Comparison of ENCODE assay signal across 9 cellular contexts in the genomic region with DNA sequence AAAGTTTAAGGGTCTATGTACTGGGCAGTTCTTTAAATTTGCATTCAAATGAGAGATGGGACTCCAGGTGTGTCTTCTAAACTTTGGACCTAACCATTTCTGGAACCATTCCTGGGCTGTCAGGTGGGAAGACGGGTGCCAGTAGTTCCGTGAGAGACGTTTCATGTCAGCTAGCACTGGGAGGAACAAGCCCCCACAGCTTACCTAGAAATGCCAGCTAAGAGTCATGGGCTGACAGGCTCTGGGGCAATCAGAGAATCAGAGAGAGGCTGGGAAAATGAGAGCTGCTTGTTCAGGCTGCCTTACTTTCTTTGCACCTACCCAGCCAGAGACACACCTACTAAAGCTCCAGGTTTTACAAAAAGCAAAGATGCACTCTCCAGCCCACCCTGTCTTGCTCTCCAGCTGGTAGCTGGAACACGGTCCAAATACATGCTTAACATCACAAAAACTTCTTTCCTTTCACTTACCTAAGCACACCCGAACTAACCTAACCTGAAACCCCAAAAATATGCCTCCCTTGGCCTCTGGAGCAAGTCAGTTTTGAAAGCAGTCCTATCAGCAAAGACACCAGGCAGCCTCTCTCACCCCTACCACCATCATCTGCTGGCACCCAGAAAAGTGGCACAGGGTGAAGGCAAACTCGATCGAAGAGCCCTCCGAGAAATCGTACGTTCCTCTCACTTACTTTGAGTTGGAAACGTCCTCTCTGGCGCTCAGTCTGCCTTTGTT. TPM values are rescaled to one million over a fixed set of nuclear protein-coding genes. Genes with fewer than 3 reads are reported as not detected.
A peak's percentile ranks its signal among the peaks of the same experiment; 100 is the strongest.
DNase-seq lines count a peak whose midpoint lies in the region; ATAC-seq and TF ChIP-seq lines count a peak whose summit lies in the region.
"Had no signal": no experiment of that assay in that cellular context is flagged by ENCODE, and none has a peak within 500 bp of the region (broad histone marks: within the 10 kb centered on the region; RNA-seq: fewer than 3 reads in every experiment).

No MANE protein-coding gene starts in this region.

- ATAC-seq in IMR-90 (ENCODE audit: low read depth): peak; percentile 42
- no peak for ATAC-seq in activated T-cell treated with anti-CD3 and anti-CD28 coated beads, Interleukin-2, amount 50 U/mL, for 72 hours (replicated peaks in 1 of 2)
- ATAC-seq in GM19035 (IDR thresholded peaks at IDR 0.05; ENCODE audit: unreplicated experiment): no peak

- peaks cover 9% of the 10 kb centered on the region for H3K27me3 Mint-ChIP-seq in activated T-cell treated with anti-CD3 and anti-CD28 coated beads, Interleukin-2, amount 50 U/mL, for 72 hours (ENCODE audit: low read depth)
- H3K27me3 Mint-ChIP-seq in activated CD4-positive, alpha-beta memory T cell treated with anti-CD3 and anti-CD28 coated beads for 36 hours: peaks cover 7% of the 10 kb centered on the region

- no peaks in the 10 kb centered on the region for H3K9me1 ChIP-seq in IMR-90 (ENCODE audit: insufficient read depth, low read length)

- H4K20me1 ChIP-seq in IMR-90 (ENCODE audit: insufficient read depth, low read length): no peaks in the 10 kb centered on the region

- peak overlapping the region; percentile 88 for H2AFZ ChIP-seq in IMR-90 (replicated peaks; ENCODE audit: low read length, poor library complexity)

- no peak overlapping the region for H3K4me3 Mint-ChIP-seq in activated T-cell treated with anti-CD3 and anti-CD28 coated beads, Interleukin-2, amount 50 U/mL, for 72 hours
- H3K4me3 Mint-ChIP-seq in activated CD4-positive, alpha-beta memory T cell treated with anti-CD3 and anti-CD28 coated beads for 36 hours: no peak overlapping the region

- peak overlapping the region; percentile 76 for H3K9ac ChIP-seq in IMR-90 (ENCODE audit: low read depth, low read length)
- H3K9ac ChIP-seq in colonic mucosa (ENCODE audit: low read depth in 2 of 2, low read length in 2 of 2): no peak overlapping the region

- H4K8ac ChIP-seq in IMR-90 (ENCODE audit: low read depth in 2 of 2, low read length in 2 of 2): peak overlapping the region; percentile 17 to 48; a peak in 3 of 4 replicates

- intact Hi-C loops in IMR-90 (cut with micrococcal nuclease) (loop anchor here (5.0 to 10.0 kb wide), 3 partner anchors 249 to 466 kb away; no protein-coding TSS in a partner anchor), colonic mucosa (cut with DNase I) (no loop called here), spleen (cut with DNase I; ENCODE audit: low total_unique reads) (no loop called here)
- intact Hi-C loops in activated CD4-positive, alpha-beta memory T cell treated with anti-CD3 and anti-CD28 coated beads for 36 hours (cut with micrococcal nuclease): no loop called here

- BruUV-seq in IMR-90 (replicated peaks; lab: Mats Ljungman, UMichigan): no TSS peak

- H3K4me3 ChIP-seq in IMR-90 (ENCODE audit: insufficient read depth, low read depth, low read length): peak overlapping the region; percentile 79
- peak overlapping the region; percentile 16 for H3K4me3 ChIP-seq in colonic mucosa
- H3K4me3 ChIP-seq in spleen: peak overlapping the region in 6 of 8 donors; percentile 15 to 56 (median 23)

- H2BK15ac ChIP-seq in IMR-90 (ENCODE audit: low read depth, low read length): peak overlapping the region; percentile 4; the same call in 1 of the 3 replicates

- peak overlapping the region; percentile 85 for H3K56ac ChIP-seq in IMR-90 (ENCODE audit: extremely low read depth, insufficient read depth, low read length)

- peak overlapping the region; percentile 76 for H3K4ac ChIP-seq in IMR-90 (ENCODE audit: low read depth, low read length)

- H3K4me2 ChIP-seq in IMR-90 (ENCODE audit: low read depth, low read length): peak overlapping the region; percentile 93

- H2BK120ac ChIP-seq in IMR-90 (ENCODE audit: low read depth, low read length): peak overlapping the region; percentile 70

- peak overlapping the region; percentile 66; the same call in 1 of the 2 replicates for H2AK5ac ChIP-seq in IMR-90 (ENCODE audit: low read depth, low read length)

- peak overlapping the region; percentile 30 for H2BK5ac ChIP-seq in IMR-90 (ENCODE audit: low read depth, low read length, poor library complexity, severe bottlenecking)

- H3K18ac ChIP-seq in IMR-90 (ENCODE audit: low read depth, low read length): peak overlapping the region; percentile 55

- 0% methylated on average over 1 of the region's 12 CpGs; no CpG with 5 or more reads in 1 of the 2 experiments for WGBS in IMR-90 (ENCODE audit: extremely low coverage in 2 of 2, insufficient read length in 1 of 2), 2 experiments
- WGBS in spleen, 5 donors: 11 to 17% (median 17%) methylated on average over 11 to 12 of the region's 12 CpGs

- H3K14ac ChIP-seq in IMR-90 (replicated peaks; ENCODE audit: low read depth, low read length): peak overlapping the region; percentile 25

- no peak for TF ChIP-seq CTCF in IMR-90 (conservative IDR thresholded peaks at IDR 0.05; ENCODE audit: low read depth, low read length)
- TF ChIP-seq CTCF in colonic mucosa (IDR thresholded peaks at IDR 0.05): no peak
- no peak for TF ChIP-seq CTCF in spleen (IDR thresholded peaks at IDR 0.05 in 8 of 11, conservative IDR thresholded peaks at IDR 0.05 in 3 of 11)

- in situ Hi-C loops in IMR-90 (cut with MboI; ENCODE audit: low sequenced_read_pairs): no loop called here

- POLR2A ChIA-PET in IMR-90 (lab: Charles Lee; ENCODE audit: unreplicated experiment): no interaction called here
- POLR2A ChIA-PET in activated CD4-positive, alpha-beta memory T cell treated with anti-CD3 and anti-CD28 coated beads for 36 hours (lab: Charles Lee): no interaction called here

- no peak for TF ChIP-seq RAD21 in IMR-90 (IDR thresholded peaks at IDR 0.05; ENCODE audit: low read length)

- H3K36me3 ChIP-seq in IMR-90 (ENCODE audit: control insufficient read depth, insufficient read depth, low read length) (0 out of 2 replicates have a peak, but pooled peaks cover 4% of the 10 kb centered on the region), colonic mucosa (no peaks in the 10 kb centered on the region), spleen (no peaks in the 10 kb centered on the region)

- peak overlapping the region; percentile 71 for H3K23ac ChIP-seq in IMR-90 (ENCODE audit: low read depth, low read length)

- peak; percentile 12 for DNase-seq in IMR-90
- DNase-seq in colonic mucosa: no peak
- DNase-seq in spleen: no peak
- DNase-seq in activated T-cell treated with anti-CD3 and anti-CD28 coated beads, Interleukin-2, amount 50 U/mL, for 72 hours: no peak
- no peak for DNase-seq in SW480 (ENCODE audit: low spot score)
- no peak for DNase-seq in activated CD4-positive, alpha-beta memory T cell treated with anti-CD3 and anti-CD28 coated beads for 36 hours

- H3K4me1 Mint-ChIP-seq in activated T-cell treated with anti-CD3 and anti-CD28 coated beads, Interleukin-2, amount 50 U/mL, for 72 hours (ENCODE audit: low read depth): no peaks in the 10 kb centered on the region
- H3K4me1 Mint-ChIP-seq in activated CD4-positive, alpha-beta memory T cell treated with anti-CD3 and anti-CD28 coated beads for 36 hours (ENCODE audit: low read depth): peaks cover 4% of the 10 kb centered on the region

- H3K4me1 ChIP-seq in IMR-90 (ENCODE audit: control insufficient read depth, insufficient read depth, low read length) (no peaks in the 10 kb centered on the region; the same call in 1 of the 2 replicates), colonic mucosa (no peaks in the 10 kb centered on the region), spleen (peaks cover 0 to 3% (median 0%) of the 10 kb centered on the region in 6 donors)

- CTCF ChIA-PET in IMR-90 (lab: Yijun Ruan, JAX): interaction anchor here (1.1 kb wide), 1 partner anchor 33 kb away, joined by 3 read pairs; no protein-coding TSS in a partner anchor
- CTCF ChIA-PET in activated CD4-positive, alpha-beta memory T cell treated with anti-CD3 and anti-CD28 coated beads for 36 hours (lab: Charles Lee): no interaction called here

- H3K9me3 ChIP-seq in IMR-90 (ENCODE audit: control insufficient read depth, insufficient read depth, low read length) (no peaks in the 10 kb centered on the region), colonic mucosa (no peaks in the 10 kb centered on the region), spleen (no peaks in the 10 kb centered on the region)

- H4K91ac ChIP-seq in IMR-90 (ENCODE audit: insufficient read depth, low read depth, low read length): peak overlapping the region; percentile 61

- peaks cover 5 to 30% of the 10 kb centered on the region in 2 experiments for H3K79me1 ChIP-seq in IMR-90 (ENCODE audit: low read depth in 1 of 2, low read length in 2 of 2)

- TF ChIP-seq POLR2A in IMR-90 (IDR thresholded peaks at IDR 0.05; ENCODE audit: low read depth, low read length): no peak
- no peak for TF ChIP-seq POLR2A in spleen (IDR thresholded peaks at IDR 0.05)

- H4K5ac ChIP-seq in IMR-90 (ENCODE audit: low read depth, low read length): 0 out of 2 replicates have a peak overlapping the region, but pooled peaks have one; percentile 0

- peak overlapping the region; percentile 63 for H3K27ac ChIP-seq in IMR-90 (ENCODE audit: insufficient read depth, low read length)
- no peak overlapping the region for H3K27ac ChIP-seq in colonic mucosa
- H3K27ac ChIP-seq in layer of hippocampus (ENCODE audit: low read depth, low read length): peak overlapping the region; percentile 43
- H3K27ac ChIP-seq in spleen: peak overlapping the region in 3 of 8 donors; percentile 12 to 43 (median 31)

- dilution Hi-C loops in IMR-90 (cut with HindIII; ENCODE audit: low sequenced_read_pairs, unreplicated experiment): no loop called here

- no peaks in the 10 kb centered on the region for H3K36me3 Mint-ChIP-seq in activated T-cell treated with anti-CD3 and anti-CD28 coated beads, Interleukin-2, amount 50 U/mL, for 72 hours (ENCODE audit: insufficient read depth in 2 of 2)
- no peaks in the 10 kb centered on the region for H3K36me3 Mint-ChIP-seq in activated CD4-positive, alpha-beta memory T cell treated with anti-CD3 and anti-CD28 coated beads for 36 hours

- no peak overlapping the region for H3K27ac Mint-ChIP-seq in activated T-cell treated with anti-CD3 and anti-CD28 coated beads, Interleukin-2, amount 50 U/mL, for 72 hours
- no peak overlapping the region for H3K27ac Mint-ChIP-seq in activated CD4-positive, alpha-beta memory T cell treated with anti-CD3 and anti-CD28 coated beads for 36 hours

- H3K27me3 ChIP-seq in IMR-90 (ENCODE audit: control insufficient read depth, insufficient read depth, low read length): no peaks in the 10 kb centered on the region
- no peaks in the 10 kb centered on the region for H3K27me3 ChIP-seq in colonic mucosa
- H3K27me3 ChIP-seq in layer of hippocampus (ENCODE audit: control insufficient read depth, insufficient read depth, low read length): no peaks in the 10 kb centered on the region
- peaks cover 0 to 10% (median 0%) of the 10 kb centered on the region in 7 donors for H3K27me3 ChIP-seq in spleen (replicated peaks in 1 of 7)

- H2BK20ac ChIP-seq in IMR-90 (ENCODE audit: low read depth, low read length): peak overlapping the region; percentile 14

- H2AK9ac ChIP-seq in IMR-90 (replicated peaks; ENCODE audit: low read depth, low read length, poor library complexity): peak overlapping the region; percentile 56

- no peaks in the 10 kb centered on the region for H3K9me3 Mint-ChIP-seq in activated T-cell treated with anti-CD3 and anti-CD28 coated beads, Interleukin-2, amount 50 U/mL, for 72 hours
- no peaks in the 10 kb centered on the region for H3K9me3 Mint-ChIP-seq in activated CD4-positive, alpha-beta memory T cell treated with anti-CD3 and anti-CD28 coated beads for 36 hours

RNA-seq across cellular contexts. Expression of a gene that starts 0.6 kb away (rescaled TPM):
- total RNA-seq in IMR-90 (2012; rRNA removed) (61.7 and 86.7 TPM in 2 replicates), colonic mucosa (1 to 10 TPM; 1.8 to 4.0 TPM), spleen (10 to 100 TPM in 3 of 7 donors, 1 to 10 TPM in 4; 5.2 to 21.1 (median 8.7) TPM)
- polyA plus RNA-seq in IMR-90 (2012; rRNA removed) (186 and 187 TPM in 2 replicates), spleen (1 to 10 TPM; 2.1 to 4.5 (median 4.2) TPM)
- polyA plus RNA-seq in IMR-90 (2012; cell fraction: cytosol; rRNA removed): 94.0 and 255 TPM in 2 replicates
- polyA plus RNA-seq in IMR-90 (2012; cell fraction: nucleus; rRNA removed; ENCODE audit: low replicate concordance): 20.7 and 53.6 TPM in 2 replicates
- not detected for total RNA-seq in activated T-cell treated with anti-CD3 and anti-CD28 coated beads, Interleukin-2, amount 50 U/mL, for 72 hours
- not detected for total RNA-seq in activated CD4-positive, alpha-beta memory T cell treated with anti-CD3 and anti-CD28 coated beads for 36 hours
- total RNA-seq: dermis microvascular lymphatic vessel endothelial cell had no signal

Comparison
In these comparisons a context has a peak if more than half of its experiments do, and no peak if none do; other contexts are left out.
1. H3K4me3 ChIP-seq: peak in every context shown above with its lines; median percentile 79 in IMR-90; 23 in spleen; 16 in colonic mucosa.